Comparison of ENCODE assay signal across 2 cellular contexts in genomic region chr20:57090590-57091560, GRCh38.
TF ChIP-seq lines count a peak whose summit lies in the region.

No MANE protein-coding gene starts in this region.

TF ChIP-seq in HCT116, 20 proteins besides CTCF, POLR2A, EP300 and RAD21:
- TF ChIP-seq EGR1 (IDR thresholded peaks at IDR 0.05; ENCODE audit: low read depth) (peak; percentile 45), CBX3 (IDR thresholded peaks at IDR 0.05; ENCODE audit: low read depth) (no peak)

TF ChIP-seq in GM12878, 131 proteins besides CTCF, POLR2A, EP300 and RAD21:
- no peak for TF ChIP-seq ETV6 (conservative IDR thresholded peaks at IDR 0.05 in 1 of 2, IDR thresholded peaks at IDR 0.05 in 1 of 2; ENCODE audit: borderline replicate concordance in 1 of 2, low read depth in 1 of 2)
- peak; percentile 9 to 30; a peak in 1 of 3 replicates for TF ChIP-seq EGR1 (IDR thresholded peaks at IDR 0.05; ENCODE audit: borderline replicate concordance in 1 of 2, low read depth in 2 of 2, low read length in 2 of 2)
